Comparison of ENCODE assay signal across 8 cellular contexts in the genomic region with DNA sequence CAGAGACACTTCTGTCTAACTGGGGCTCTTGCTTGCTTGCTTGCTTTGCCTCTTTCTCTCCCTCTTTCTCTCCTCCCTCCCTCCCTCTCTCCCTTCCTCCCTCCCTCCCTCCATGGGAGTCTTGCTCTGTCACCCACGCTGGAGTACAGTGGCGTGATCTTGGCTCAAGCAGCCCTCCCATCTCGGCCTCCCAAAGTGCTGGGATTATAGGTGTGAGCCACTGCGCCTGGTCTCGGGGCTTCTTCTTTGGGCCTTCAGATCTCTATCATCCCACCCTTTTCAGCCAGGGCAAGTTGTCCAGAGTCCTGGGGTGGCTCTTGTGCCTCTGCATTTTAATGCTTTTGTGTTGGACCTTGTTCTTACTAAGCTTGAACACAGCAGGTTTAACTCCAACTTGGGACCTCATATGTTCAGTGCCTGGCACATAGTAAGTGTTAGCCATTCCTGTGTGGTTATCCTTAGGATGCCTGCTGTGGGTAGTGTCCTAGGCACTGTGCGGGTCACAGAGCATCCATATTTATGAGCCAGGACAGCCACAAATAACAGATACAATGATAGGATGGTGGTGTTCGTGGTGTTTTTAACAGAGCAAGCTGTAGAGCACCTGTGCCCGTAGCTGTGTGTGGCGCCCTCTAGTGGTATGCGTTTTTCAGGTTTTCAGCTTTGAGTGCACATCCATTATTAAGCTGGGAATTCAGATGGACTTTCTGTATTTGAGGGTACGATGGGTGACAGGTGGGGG.
DNase-seq lines count a peak whose midpoint lies in the region; ATAC-seq lines count a peak whose summit lies in the region.

No MANE protein-coding gene starts in this region.

- peak; percentile 39 for DNase-seq in SIG-M5 treated with dmso at 0.1 percent for 504 hours (lab: John Stamatoyannopoulos, UW; ENCODE audit: unreplicated experiment)
- DNase-seq in SIG-M5 (lab: John Stamatoyannopoulos, UW): no peak
- DNase-seq in NCI-H460 (ENCODE audit: extremely low read depth, low read depth): peak; percentile 44
- DNase-seq in activated CD4-positive, alpha-beta T cell treated with anti-CD3 and anti-CD28 coated beads, Interleukin-2, amount 50 U/mL, for 48 hours: peak; percentile 73 to 81
- peak; percentile 60 to 77 for DNase-seq in dermis microvascular lymphatic vessel endothelial cell (ENCODE audit: low read depth in 2 of 2)
- DNase-seq in lung microvascular endothelial cell (ENCODE audit: low read depth in 2 of 2): peak; percentile 66 to 88
- peak; percentile 33 to 38 for DNase-seq in stimulated activated CD8-positive, alpha-beta memory T cell treated with anti-CD3 and anti-CD28 coated beads, Interleukin-2, amount 100 ng/mL, for 1 hour (ENCODE audit: low read depth in 2 of 2)

- no peak for ATAC-seq in HG02759 (IDR thresholded peaks at IDR 0.05; ENCODE audit: unreplicated experiment)
